Comparison of ENCODE assay signal across 18 cellular contexts in genomic region chr20:45848421-45848820, GRCh38. TPM values are rescaled to one million over a fixed set of nuclear protein-coding genes. Genes with fewer than 3 reads are reported as not detected.
"Had no signal": no experiment of that assay in that cellular context is flagged by ENCODE, and none has a peak within 500 bp of the region (broad histone marks: within the 10 kb centered on the region; RNA-seq: fewer than 3 reads in every experiment).

No MANE protein-coding gene starts in this region.

- H3K4me2 ChIP-seq: hepatocyte, smooth muscle cell had no signal

- H3K4me3 ChIP-seq: colonic mucosa, hepatocyte, mucosa of descending colon, ovary, smooth muscle cell had no signal

- H3K4me1 Mint-ChIP-seq: neural crest cell had no signal

- H3K27me3 ChIP-seq: colonic mucosa, hepatocyte, ovary had no signal

- DNase-seq: colonic mucosa; dermis blood vessel endothelial cell; effector CD4-positive, alpha-beta T cell; foreskin melanocyte; head of caudate nucleus; mucosa of descending colon; naive thymus-derived CD8-positive, alpha-beta T cell; nucleus accumbens; stimulated activated CD4-positive, alpha-beta T cell treated with anti-CD3 and anti-CD28 coated beads, Interleukin-2, amount 100 ng/mL, for 48 hours; stimulated activated naive CD4-positive, alpha-beta T cell treated with Interleukin-2 at 50 U/mL for 16 hours; trophoblast cell had no signal

- H2AFZ ChIP-seq: hepatocyte had no signal

- H3K4me3 Mint-ChIP-seq: naive thymus-derived CD8-positive, alpha-beta T cell; neural crest cell had no signal

- ATAC-seq: mucosa of descending colon; naive thymus-derived CD8-positive, alpha-beta T cell; right cardiac atrium had no signal

- H3K36me3 ChIP-seq: ovary had no signal

- H3K4me1 ChIP-seq: colonic mucosa had no signal

- H3K9me3 Mint-ChIP-seq: naive thymus-derived CD8-positive, alpha-beta T cell; neural crest cell had no signal

- H3K27ac ChIP-seq: colonic mucosa, hepatocyte, ovary had no signal

- H3K27me3 Mint-ChIP-seq: naive thymus-derived CD8-positive, alpha-beta T cell had no signal

- H3K9me3 ChIP-seq: colonic mucosa, mucosa of descending colon, ovary had no signal

RNA-seq across cellular contexts. Expression of gene TNNC2, which starts 21.3 kb away (rescaled TPM):
- total RNA-seq: dermis blood vessel endothelial cell, kidney epithelial cell, lung microvascular endothelial cell, neural crest cell had no signal
